In the genomic region with DNA sequence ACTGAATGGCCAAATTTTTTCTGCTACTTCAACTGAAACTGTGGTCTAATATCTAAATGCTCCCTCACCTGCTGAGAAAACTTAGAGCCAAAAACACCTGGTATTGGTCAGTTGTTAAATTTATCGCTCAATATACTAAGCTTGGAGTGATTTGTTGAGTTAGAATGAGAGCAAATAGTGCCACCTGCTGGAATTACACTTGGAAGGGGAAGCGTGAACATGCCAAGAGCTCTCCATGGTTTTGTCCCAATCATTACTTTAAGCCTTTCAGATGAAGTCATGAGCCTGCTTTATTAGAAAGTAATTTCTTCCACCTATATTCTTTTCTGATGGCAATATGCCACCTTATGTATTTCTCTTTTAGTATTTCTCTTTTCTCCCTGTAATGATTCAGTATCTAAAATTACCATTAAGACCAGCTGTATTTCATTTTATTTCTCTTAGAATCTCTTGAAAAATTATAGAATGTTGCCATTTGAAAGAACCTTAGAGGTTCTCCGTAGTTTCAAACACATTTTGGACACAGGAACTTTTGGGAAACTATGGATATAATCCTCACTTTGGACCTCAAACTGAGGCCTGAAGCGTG, we compare ENCODE assay signal across 8 cellular contexts.
A peak's percentile ranks its signal among the peaks of the same experiment; 100 is the strongest.
DNase-seq lines count a peak whose midpoint lies in the region; ATAC-seq and TF ChIP-seq lines count a peak whose summit lies in the region.

No MANE protein-coding gene starts in this region.

- no peak overlapping the region for H3K4me3 Mint-ChIP-seq in CD14-positive monocyte
- H3K4me3 Mint-ChIP-seq in naive thymus-derived CD4-positive, alpha-beta T cell: no peak overlapping the region

- H3K9me3 ChIP-seq in right lobe of liver: no peaks in the 10 kb centered on the region
- H3K9me3 ChIP-seq in naive thymus-derived CD4-positive, alpha-beta T cell (ENCODE audit: control insufficient read depth in 2 of 3, low read length in 3 of 3): no peaks in the 10 kb centered on the region

- H3K4me1 Mint-ChIP-seq in CD14-positive monocyte: no peaks in the 10 kb centered on the region
- no peaks in the 10 kb centered on the region for H3K4me1 Mint-ChIP-seq in naive thymus-derived CD4-positive, alpha-beta T cell

- no peak for TF ChIP-seq POLR2A in right lobe of liver (IDR thresholded peaks at IDR 0.05)

- peak; percentile 73 to 82 (median 74) for ATAC-seq in right lobe of liver
- no peak for ATAC-seq in naive thymus-derived CD4-positive, alpha-beta T cell

- H3K36me3 ChIP-seq in right lobe of liver: no peaks in the 10 kb centered on the region
- H3K36me3 ChIP-seq in naive thymus-derived CD4-positive, alpha-beta T cell (ENCODE audit: control insufficient read depth in 2 of 3, insufficient read depth in 3 of 3, low read length in 3 of 3): no peaks in the 10 kb centered on the region

- peaks cover 0 to 4% (median 0%) of the 10 kb centered on the region in 3 donors for H3K27me3 Mint-ChIP-seq in CD14-positive monocyte (ENCODE audit: low read depth in 3 of 3)
- peaks cover 0 to 30% (median 17%) of the 10 kb centered on the region in 5 donors for H3K27me3 Mint-ChIP-seq in naive thymus-derived CD4-positive, alpha-beta T cell

- no peak overlapping the region for H3K4me3 ChIP-seq in right lobe of liver
- H3K4me3 ChIP-seq in naive thymus-derived CD4-positive, alpha-beta T cell (ENCODE audit: low read length): no peak overlapping the region

- CTCF ChIA-PET in naive thymus-derived CD4-positive, alpha-beta T cell (lab: Charles Lee): interaction anchor here (0.9 kb wide), 1 partner anchor 36 kb away, joined by 3 read pairs; no protein-coding TSS in a partner anchor

- H3K4me1 ChIP-seq in right lobe of liver: no peaks in the 10 kb centered on the region
- no peaks in the 10 kb centered on the region for H3K4me1 ChIP-seq in naive thymus-derived CD4-positive, alpha-beta T cell (ENCODE audit: control insufficient read depth in 2 of 2, insufficient read depth in 2 of 2, low read length in 2 of 2)

- POLR2A ChIA-PET in naive thymus-derived CD4-positive, alpha-beta T cell (lab: Charles Lee): no interaction called here

- 30% methylated on average over 4 of the region's 4 CpGs for WGBS in right lobe of liver (ENCODE audit: insufficient coverage, low coverage, low lambda C conversion rate, missing lambda C conversion rate)

- H3K36me3 Mint-ChIP-seq in CD14-positive monocyte: no peaks in the 10 kb centered on the region
- no peaks in the 10 kb centered on the region for H3K36me3 Mint-ChIP-seq in naive thymus-derived CD4-positive, alpha-beta T cell

- peak; percentile 40 for TF ChIP-seq CTCF in CD14-positive monocyte (IDR thresholded peaks at IDR 0.05)
- TF ChIP-seq CTCF in GM20000 (IDR thresholded peaks at IDR 0.05; ENCODE audit: extremely low read depth, missing control alignments): no peak
- TF ChIP-seq CTCF in right lobe of liver (IDR thresholded peaks at IDR 0.05): peak; percentile 36 to 69 (median 64)

- DNase-seq in CD14-positive monocyte (ENCODE audit: low spot score) (no peak), GM20000 (ENCODE audit: low spot score) (peak; percentile 26), NCI-H2081 (lab: John Stamatoyannopoulos, UW) (peak; percentile 64 to 84), astrocyte of the hippocampus (ENCODE audit: low read depth, low spot score) (peak; percentile 70), right lobe of liver (no peak), NK-92 (lab: John Stamatoyannopoulos, UW; ENCODE audit: unreplicated experiment) (no peak)
- DNase-seq in activated effector memory CD4-positive, alpha-beta T cell treated with anti-CD3 and anti-CD28 coated beads, Interleukin-2, amount 50 U/mL, for 16 hours: no peak
- DNase-seq in naive thymus-derived CD4-positive, alpha-beta T cell: no peak

- H3K9me3 Mint-ChIP-seq in CD14-positive monocyte: peaks cover 0 to 9% (median 5%) of the 10 kb centered on the region in 7 donors
- peaks cover 0 to 5% (median 0%) of the 10 kb centered on the region in 11 donors for H3K9me3 Mint-ChIP-seq in naive thymus-derived CD4-positive, alpha-beta T cell

- no peaks in the 10 kb centered on the region for H3K27me3 ChIP-seq in right lobe of liver
- no peaks in the 10 kb centered on the region for H3K27me3 ChIP-seq in naive thymus-derived CD4-positive, alpha-beta T cell (ENCODE audit: control insufficient read depth in 2 of 2, insufficient read depth in 2 of 2, low read length in 2 of 2)

- H3K27ac Mint-ChIP-seq in CD14-positive monocyte: no peak overlapping the region
- no peak overlapping the region for H3K27ac Mint-ChIP-seq in naive thymus-derived CD4-positive, alpha-beta T cell

- H3K27ac ChIP-seq in right lobe of liver: no peak overlapping the region
- H3K27ac ChIP-seq in naive thymus-derived CD4-positive, alpha-beta T cell (ENCODE audit: low read depth, low read length): no peak overlapping the region

- intact Hi-C loops in CD14-positive monocyte (cut with micrococcal nuclease): no loop called here
- intact Hi-C loops in right lobe of liver (cut with DNase I): no loop called here
- intact Hi-C loops in naive thymus-derived CD4-positive, alpha-beta T cell (cut with micrococcal nuclease): loop anchor here in 1 of 2 donors (5.0 kb wide), 1 partner anchor 895 kb away; no protein-coding TSS in a partner anchor

Comparison
In these comparisons a context has a peak if more than half of its experiments do, and no peak if none do; other contexts are left out.
1. DNase-seq: peak in GM20000 (single experiment), NCI-H2081 (2 of 2) and astrocyte of the hippocampus (single experiment); none in CD14-positive monocyte (single experiment), right lobe of liver (0 of 3), activated effector memory CD4-positive, alpha-beta T cell treated with anti-CD3 and anti-CD28 coated beads, Interleukin-2, amount 50 U/mL, for 16 hours (single experiment), NK-92 (single experiment) and naive thymus-derived CD4-positive, alpha-beta T cell (0 of 9).